Comparison of ENCODE assay signal across 1 cellular context in genomic region chr6:50929323-50929722, GRCh38.
TF ChIP-seq lines count a peak whose summit lies in the region.

No MANE protein-coding gene starts in this region.

TF ChIP-seq in GM23338, 12 proteins besides CTCF, POLR2A, EP300 and RAD21 (continued from another document):
- TF ChIP-seq, protein P1, sequence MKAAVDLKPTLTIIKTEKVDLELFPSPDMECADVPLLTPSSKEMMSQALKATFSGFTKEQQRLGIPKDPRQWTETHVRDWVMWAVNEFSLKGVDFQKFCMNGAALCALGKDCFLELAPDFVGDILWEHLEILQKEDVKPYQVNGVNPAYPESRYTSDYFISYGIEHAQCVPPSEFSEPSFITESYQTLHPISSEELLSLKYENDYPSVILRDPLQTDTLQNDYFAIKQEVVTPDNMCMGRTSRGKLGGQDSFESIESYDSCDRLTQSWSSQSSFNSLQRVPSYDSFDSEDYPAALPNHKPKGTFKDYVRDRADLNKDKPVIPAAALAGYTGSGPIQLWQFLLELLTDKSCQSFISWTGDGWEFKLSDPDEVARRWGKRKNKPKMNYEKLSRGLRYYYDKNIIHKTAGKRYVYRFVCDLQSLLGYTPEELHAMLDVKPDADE (IDR thresholded peaks at IDR 0.05): no peak
